Comparison of ENCODE assay signal across 1 cellular context in the genomic region with DNA sequence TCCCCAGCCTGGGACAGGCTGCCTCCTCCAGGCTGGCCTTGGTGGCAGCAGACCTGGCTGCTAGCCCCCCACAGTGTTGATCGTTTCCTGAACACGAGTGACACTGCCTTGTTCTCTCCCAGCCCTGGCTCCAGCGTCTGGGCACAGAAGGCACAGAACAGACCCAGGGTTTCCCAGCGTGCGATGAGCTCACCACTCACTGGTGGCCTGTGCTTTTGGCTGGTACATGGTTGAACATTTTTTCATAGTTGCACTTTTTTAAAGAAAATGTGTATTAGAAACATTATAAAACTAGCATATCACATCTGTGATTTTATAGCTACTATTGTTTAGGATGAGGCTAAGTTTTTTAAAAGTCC.
TF ChIP-seq lines count a peak whose summit lies in the region.

No MANE protein-coding gene starts in this region.

TF ChIP-seq in HepG2, 621 proteins besides CTCF, POLR2A, EP300 and RAD21:
- TF ChIP-seq, protein P1, sequence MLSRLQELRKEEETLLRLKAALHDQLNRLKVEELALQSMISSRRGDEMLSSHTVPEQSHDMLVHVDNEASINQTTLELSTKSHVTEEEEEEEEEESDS (CRISPR knock-in tag; IDR thresholded peaks at IDR 0.05; ENCODE audit: borderline replicate concordance) = no peak
- TF ChIP-seq SSRP1 (CRISPR knock-in tag; IDR thresholded peaks at IDR 0.05) = no peak
- TF ChIP-seq RCOR2 (CRISPR knock-in tag; IDR thresholded peaks at IDR 0.05) = no peak
- no peak for TF ChIP-seq SRY (CRISPR knock-in tag; IDR thresholded peaks at IDR 0.05)
- TF ChIP-seq KDM5B (CRISPR knock-in tag; IDR thresholded peaks at IDR 0.05; ENCODE audit: borderline replicate concordance) = peak; percentile 5; the same call in 1 of the 2 replicates
- no peak for TF ChIP-seq NFRKB (IDR thresholded peaks at IDR 0.05)
- TF ChIP-seq ZFY (CRISPR knock-in tag; IDR thresholded peaks at IDR 0.05) = no peak
- no peak for TF ChIP-seq ZNF317 (CRISPR knock-in tag; IDR thresholded peaks at IDR 0.05)
- no peak for TF ChIP-seq ZBTB21 (CRISPR knock-in tag; IDR thresholded peaks at IDR 0.05)
- 0 out of 2 replicates have a peak, but pooled peaks have one; percentile 1 for TF ChIP-seq CENPT (CRISPR knock-in tag; IDR thresholded peaks at IDR 0.05; ENCODE audit: low read depth)
- TF ChIP-seq ZNF143 (CRISPR knock-in tag; IDR thresholded peaks at IDR 0.05) = no peak
- no peak for TF ChIP-seq RORA (CRISPR knock-in tag; IDR thresholded peaks at IDR 0.05)
